8 cellular contexts compared by ENCODE assay signal in genomic region chr17:82648165-82648668, GRCh38. TPM values are rescaled to one million over a fixed set of nuclear protein-coding genes. Genes with fewer than 3 reads are reported as not detected.
DNase-seq lines count a peak whose midpoint lies in the region; ATAC-seq and TF ChIP-seq lines count a peak whose summit lies in the region.

TSS of gene WDR45B (minus strand) at chr17:82648444. CDS start at chr17:82648340, 104 bp downstream.

- no peak for TF ChIP-seq CTCF in endodermal cell (conservative IDR thresholded peaks at IDR 0.05)

- H3K27ac ChIP-seq in HUES48 (ENCODE audit: low read depth, low read length) (peak within 1 kb of the TSS; percentile 96), endodermal cell (ENCODE audit: low read depth, low read length) (peak within 1 kb of the TSS; percentile 84)

- H3K4me3 ChIP-seq in HUES48 (ENCODE audit: low read depth, low read length): peak within 1 kb of the TSS; percentile 71
- H3K4me3 ChIP-seq in NT2/D1 (ENCODE audit: insufficient read length, low read depth): peak within 1 kb of the TSS; percentile 98
- H3K4me3 ChIP-seq in endodermal cell (ENCODE audit: low read length): peak within 1 kb of the TSS; percentile 96

- peaks cover 22% of the 10 kb centered on the region for H3K36me3 Mint-ChIP-seq in endodermal cell (ENCODE audit: low read depth)

- H3K27me3 Mint-ChIP-seq in endodermal cell (ENCODE audit: insufficient read depth): peaks cover 10% of the 10 kb centered on the region

- peak; percentile 88 for ATAC-seq in GM21381 (IDR thresholded peaks at IDR 0.05; ENCODE audit: unreplicated experiment)

- 0% methylated on average over 54 of the region's 67 CpGs; no CpG with 5 or more reads in 1 of the 2 experiments for WGBS in endodermal cell (ENCODE audit: insufficient coverage in 1 of 2, insufficient read length in 1 of 2), 2 experiments

- peaks cover 4% of the 10 kb centered on the region for H3K4me1 Mint-ChIP-seq in endodermal cell

- H3K27ac Mint-ChIP-seq in endodermal cell: peak within 1 kb of the TSS; percentile 87

- peak; percentile 90 for DNase-seq in CMK (ENCODE audit: low read depth)
- peak; percentile 81 for DNase-seq in NT2/D1 (ENCODE audit: low read depth, low spot score)
- peak; percentile 61 for DNase-seq in activated CD8-positive, alpha-beta memory T cell treated with anti-CD3 and anti-CD28 coated beads, Interleukin-2, amount 50 U/mL, for 1 hour (ENCODE audit: extremely low read depth)
- peak; percentile 99 for DNase-seq in endodermal cell
- peak; percentile 97 for DNase-seq in mesenteric fat pad (ENCODE audit: low spot score)
- peak; percentile 64 for DNase-seq in stimulated activated CD8-positive, alpha-beta memory T cell treated with anti-CD3 and anti-CD28 coated beads, Interleukin-15, amount 100 ng/mL, for 1 hour (ENCODE audit: low read depth)

- H3K4me1 ChIP-seq in HUES48 (ENCODE audit: control insufficient read depth, insufficient read depth, low read length) (no peaks in the 10 kb centered on the region; the same call in 1 of the 2 replicates), NT2/D1 (ENCODE audit: insufficient read depth, insufficient read length) (peaks cover 10% of the 10 kb centered on the region), endodermal cell (ENCODE audit: control insufficient read depth, insufficient read depth, low read length) (no peaks in the 10 kb centered on the region)

- peaks cover 14% of the 10 kb centered on the region for H3K36me3 ChIP-seq in HUES48 (ENCODE audit: control insufficient read depth, insufficient read depth, low read length)
- peaks cover 20% of the 10 kb centered on the region for H3K36me3 ChIP-seq in NT2/D1 (ENCODE audit: insufficient read depth, insufficient read length, low read length)
- peaks cover 19% of the 10 kb centered on the region for H3K36me3 ChIP-seq in endodermal cell (ENCODE audit: control insufficient read depth, insufficient read depth, low read length)

- H3K9me3 ChIP-seq in HUES48 (ENCODE audit: control insufficient read depth, insufficient read depth, low read length): no peaks in the 10 kb centered on the region
- H3K9me3 ChIP-seq in NT2/D1 (ENCODE audit: insufficient read depth, low read length): no peaks in the 10 kb centered on the region
- H3K9me3 ChIP-seq in endodermal cell (ENCODE audit: control insufficient read depth, low read length): no peaks in the 10 kb centered on the region

- peak within 1 kb of the TSS; percentile 69 for H3K9ac ChIP-seq in HUES48 (ENCODE audit: low read depth, low read length)
- peak within 1 kb of the TSS; percentile 100 for H3K9ac ChIP-seq in NT2/D1 (ENCODE audit: insufficient read length, low read depth)
- H3K9ac ChIP-seq in endodermal cell (ENCODE audit: extremely low read depth, low read length, poor library complexity, severe bottlenecking): peak within 1 kb of the TSS; percentile 80

- no peaks in the 10 kb centered on the region for H3K27me3 ChIP-seq in HUES48 (ENCODE audit: control insufficient read depth, insufficient read depth, low read length)
- H3K27me3 ChIP-seq in NT2/D1 (ENCODE audit: insufficient read depth, insufficient read length): no peaks in the 10 kb centered on the region
- H3K27me3 ChIP-seq in endodermal cell (ENCODE audit: control insufficient read depth, insufficient read depth, low read length, poor library complexity, severe bottlenecking): no peaks in the 10 kb centered on the region

- H3K9me3 Mint-ChIP-seq in endodermal cell: no peaks in the 10 kb centered on the region

- peak within 1 kb of the TSS; percentile 78 for H3K4me3 Mint-ChIP-seq in endodermal cell

RNA-seq across cellular contexts. Expression of gene WDR45B, which starts in this region (rescaled TPM):
- total RNA-seq in endodermal cell: 10 to 100 TPM; 75.3 to 79.1 TPM
- 79.0 TPM for polyA plus RNA-seq in endodermal cell (2013, experiment 1 of 2)
- polyA plus RNA-seq in endodermal cell (2013, experiment 2 of 2): 79.4 TPM
- total RNA-seq in mesenteric fat pad: 65.3 TPM

Comparison
In these comparisons a context has a peak if more than half of its experiments do, and no peak if none do; other contexts are left out.
1. Peak in every context shown above with its lines: DNase-seq, ATAC-seq, H3K4me3 ChIP-seq and H3K27ac ChIP-seq.